In genomic region chr1:219472596-219472995, GRCh38 we compare ENCODE assay signal across 17 cellular contexts.
DNase-seq lines count a peak whose midpoint lies in the region; ATAC-seq and TF ChIP-seq lines count a peak whose summit lies in the region.
"Had no signal": no experiment of that assay in that cellular context is flagged by ENCODE, and none has a peak within 500 bp of the region (broad histone marks: within the 10 kb centered on the region; RNA-seq: fewer than 3 reads in every experiment).

No MANE protein-coding gene starts in this region.

- DNase-seq in MM.1S (peak; percentile 46), nucleus accumbens (lab: John Stamatoyannopoulos, UW) (no peak)
- no peak for DNase-seq in activated CD8-positive, alpha-beta memory T cell treated with anti-CD3 and anti-CD28 coated beads, Interleukin-2, amount 10 ng/mL, durations not matched to agents 7 days and 5 days
- DNase-seq: DMS153, EL, IMR-90, Kasumi-1, NCI-H1930, NCI-H2171 treated with DMSO at 0.1 percent for 48 hours, NCI-H510A, NCI-H82 had no signal

- no peak overlapping the region for H3K27ac ChIP-seq in MM.1S (ENCODE audit: low read length)
- H3K27ac ChIP-seq: A549, C4-2B had no signal

- no peaks in the 10 kb centered on the region for H3K36me3 Mint-ChIP-seq in activated CD8-positive, alpha-beta memory T cell treated with anti-CD3 and anti-CD28 coated beads, Interleukin-2, amount 10 ng/mL, durations not matched to agents 7 days and 5 days

- no peak for TF ChIP-seq CTCF in MM.1S (IDR thresholded peaks at IDR 0.05; ENCODE audit: low read length)

- ATAC-seq in GM18858 (IDR thresholded peaks at IDR 0.05; ENCODE audit: unreplicated experiment), result peak; percentile 26
- ATAC-seq in GM21360 (IDR thresholded peaks at IDR 0.05; ENCODE audit: unreplicated experiment), result peak; percentile 47
- ATAC-seq in HG02870 (IDR thresholded peaks at IDR 0.05; ENCODE audit: unreplicated experiment), result peak; percentile 39
- no peak for ATAC-seq in activated CD8-positive, alpha-beta memory T cell treated with anti-CD3 and anti-CD28 coated beads, Interleukin-2, amount 10 ng/mL, durations not matched to agents 7 days and 5 days
- ATAC-seq in HG03039 (IDR thresholded peaks at IDR 0.05; ENCODE audit: unreplicated experiment), result no peak
- ATAC-seq: A549 had no signal

- H3K4me3 ChIP-seq in MM.1S (ENCODE audit: low read length), result no peak overlapping the region
- H3K4me3 ChIP-seq: A549 had no signal

- H3K27ac Mint-ChIP-seq in activated CD8-positive, alpha-beta memory T cell treated with anti-CD3 and anti-CD28 coated beads, Interleukin-2, amount 10 ng/mL, durations not matched to agents 7 days and 5 days, result no peak overlapping the region

- peaks cover 13% of the 10 kb centered on the region for H3F3A ChIP-seq in MM.1S (ENCODE audit: insufficient read depth, low read length)

- no peaks in the 10 kb centered on the region for H3K27me3 Mint-ChIP-seq in activated CD8-positive, alpha-beta memory T cell treated with anti-CD3 and anti-CD28 coated beads, Interleukin-2, amount 10 ng/mL, durations not matched to agents 7 days and 5 days

- no peak overlapping the region for H3K4me3 Mint-ChIP-seq in activated CD8-positive, alpha-beta memory T cell treated with anti-CD3 and anti-CD28 coated beads, Interleukin-2, amount 10 ng/mL, durations not matched to agents 7 days and 5 days

- peaks cover 31% of the 10 kb centered on the region for H3K4me1 ChIP-seq in MM.1S (ENCODE audit: low read length)
- H3K4me1 ChIP-seq: A549 had no signal

- no peaks in the 10 kb centered on the region for H4K20me1 ChIP-seq in MM.1S (ENCODE audit: insufficient read depth, low read length)

- H3K36me3 ChIP-seq in MM.1S (replicated peaks; ENCODE audit: insufficient read depth, low read length), result no peaks in the 10 kb centered on the region

- H3K9ac ChIP-seq in MM.1S (ENCODE audit: low read length), result no peak overlapping the region

- no peak overlapping the region for H2AFZ ChIP-seq in MM.1S (ENCODE audit: low read length)

- H3K4me1 Mint-ChIP-seq in activated CD8-positive, alpha-beta memory T cell treated with anti-CD3 and anti-CD28 coated beads, Interleukin-2, amount 10 ng/mL, durations not matched to agents 7 days and 5 days, result peaks cover 7% of the 10 kb centered on the region

- H3K27me3 ChIP-seq in MM.1S (replicated peaks; ENCODE audit: insufficient read depth, low read length), result no peaks in the 10 kb centered on the region

- H3K9me2 ChIP-seq in MM.1S (replicated peaks; ENCODE audit: insufficient read depth, low read length), result no peaks in the 10 kb centered on the region

- no peaks in the 10 kb centered on the region for H3K9me3 ChIP-seq in MM.1S (replicated peaks; ENCODE audit: insufficient read depth, low read length)
- H3K9me3 ChIP-seq: A549 had no signal

- no peaks in the 10 kb centered on the region for H3K9me3 Mint-ChIP-seq in activated CD8-positive, alpha-beta memory T cell treated with anti-CD3 and anti-CD28 coated beads, Interleukin-2, amount 10 ng/mL, durations not matched to agents 7 days and 5 days (ENCODE audit: low read depth)

- CTCF ChIA-PET in activated CD8-positive, alpha-beta memory T cell treated with anti-CD3 and anti-CD28 coated beads, Interleukin-2, amount 10 ng/mL, durations not matched to agents 7 days and 5 days (lab: Charles Lee), result no interaction called here

- no peaks in the 10 kb centered on the region for H3K79me2 ChIP-seq in MM.1S (ENCODE audit: low read length)

- peak overlapping the region; percentile 2; the same call in 1 of the 2 replicates for H3K4me2 ChIP-seq in MM.1S (ENCODE audit: low read depth, low read length)
- H3K4me2 ChIP-seq: A549 had no signal

Comparison
In these comparisons a context has a peak if more than half of its experiments do, and no peak if none do; other contexts are left out.
1. ATAC-seq: peak in GM18858 (single experiment), GM21360 (single experiment) and HG02870 (single experiment); none in activated CD8-positive, alpha-beta memory T cell treated with anti-CD3 and anti-CD28 coated beads, Interleukin-2, amount 10 ng/mL, durations not matched to agents 7 days and 5 days (single experiment) and HG03039 (single experiment).